In genomic region chr13:81874253-81874652, GRCh38 we compare ENCODE assay signal across 19 cellular contexts.
A peak's percentile ranks its signal among the peaks of the same experiment; 100 is the strongest.
DNase-seq lines count a peak whose midpoint lies in the region.
"Had no signal": no experiment of that assay in that cellular context is flagged by ENCODE, and none has a peak within 500 bp of the region (broad histone marks: within the 10 kb centered on the region; RNA-seq: fewer than 3 reads in every experiment).

No MANE protein-coding gene starts in this region.

- peak; percentile 20 for DNase-seq in COLO668 (lab: John Stamatoyannopoulos, UW; ENCODE audit: unreplicated experiment)
- DNase-seq in NCI-H748 treated with DMSO at 0.1 percent for 48 hours (lab: John Stamatoyannopoulos, UW), result peak; percentile 59
- no peak for DNase-seq in stimulated activated CD4-positive, alpha-beta T cell treated with anti-CD3 and anti-CD28 coated beads, Interleukin-2, amount 100 ng/mL, for 48 hours
- DNase-seq in midbrain (lab: John Stamatoyannopoulos, UW), result no peak
- no peak for DNase-seq in NCI-H1092 (lab: John Stamatoyannopoulos, UW)
- DNase-seq in substantia nigra (lab: John Stamatoyannopoulos, UW), result no peak
- DNase-seq: C1 segment of cervical spinal cord, GDM1, KG1, NCI-H1694, NCI-H2081 treated with DMSO at 0.1 percent for 48 hours, NCI-H82, OCI-M1, SHP77, SK-N-SH, T-cell had no signal

- H3K27ac ChIP-seq in HUES48 (ENCODE audit: low read depth, low read length), result peak overlapping the region; percentile 95
- H3K27ac ChIP-seq in iPS-18a (ENCODE audit: low read length), result peak overlapping the region; percentile 55
- no peak overlapping the region for H3K27ac ChIP-seq in substantia nigra (ENCODE audit: low read depth, low read length, poor library complexity, severe bottlenecking)

- H3K27me3 ChIP-seq in HUES48 (ENCODE audit: control insufficient read depth, insufficient read depth, low read length), result no peaks in the 10 kb centered on the region
- no peaks in the 10 kb centered on the region for H3K27me3 ChIP-seq in iPS-18a (ENCODE audit: control insufficient read depth, insufficient read depth, low read length)

- H3K4me3 ChIP-seq in HUES48 (ENCODE audit: low read depth, low read length) (peak overlapping the region; percentile 53), iPS-18a (ENCODE audit: low read length) (peak overlapping the region; percentile 36)
- H3K4me3 ChIP-seq: HAP-1 had no signal

- H3K9me3 ChIP-seq in HUES48 (ENCODE audit: control insufficient read depth, insufficient read depth, low read length), result no peaks in the 10 kb centered on the region
- no peaks in the 10 kb centered on the region for H3K9me3 ChIP-seq in iPS-18a (ENCODE audit: control insufficient read depth, low read depth, low read length)
- H3K9me3 ChIP-seq: HAP-1, SK-N-SH had no signal

- H3K4me1 ChIP-seq in HUES48 (ENCODE audit: control insufficient read depth, insufficient read depth, low read length), result peaks cover 46% of the 10 kb centered on the region
- peaks cover 41% of the 10 kb centered on the region for H3K4me1 ChIP-seq in iPS-18a (ENCODE audit: control insufficient read depth, low read depth, low read length)
- H3K4me1 ChIP-seq: HAP-1 had no signal

- H3K9ac ChIP-seq in HUES48 (ENCODE audit: low read depth, low read length) (peak overlapping the region; percentile 37; the same call in 1 of the 2 replicates), iPS-18a (ENCODE audit: low read length) (peak overlapping the region; percentile 29)
- H3K9ac ChIP-seq: SK-N-SH had no signal

- H3K36me3 ChIP-seq in HUES48 (ENCODE audit: control insufficient read depth, insufficient read depth, low read length) (no peaks in the 10 kb centered on the region), iPS-18a (ENCODE audit: control insufficient read depth, low read depth, low read length) (no peaks in the 10 kb centered on the region)
- H3K36me3 ChIP-seq: HAP-1 had no signal

Comparison
In these comparisons a context has a peak if more than half of its experiments do, and no peak if none do; other contexts are left out.
1. DNase-seq: peak in COLO668 (single experiment) and NCI-H748 treated with DMSO at 0.1 percent for 48 hours (single experiment); none in stimulated activated CD4-positive, alpha-beta T cell treated with anti-CD3 and anti-CD28 coated beads, Interleukin-2, amount 100 ng/mL, for 48 hours (0 of 2), midbrain (single experiment), NCI-H1092 (single experiment) and substantia nigra (0 of 49).